In the genomic region with DNA sequence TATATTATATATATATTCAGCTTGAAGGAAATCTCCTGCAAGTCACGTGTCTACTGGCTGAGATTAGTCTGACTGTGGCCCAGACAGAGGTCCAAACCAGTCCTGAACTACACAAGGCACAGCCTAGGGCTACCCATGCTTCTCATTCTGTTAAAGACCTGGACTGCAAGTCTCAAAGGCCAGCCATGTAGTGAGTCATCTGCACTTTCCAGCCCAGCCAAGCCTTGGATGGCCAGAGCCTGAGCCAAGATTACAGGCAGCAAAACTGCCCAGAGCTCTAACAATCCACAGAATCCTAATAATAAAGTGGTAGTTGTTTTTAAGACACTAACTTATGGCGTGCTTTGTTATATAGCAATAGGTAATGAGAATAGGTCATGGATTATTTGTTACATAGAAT, we compare ENCODE assay signal across 11 cellular contexts.
A peak's percentile ranks its signal among the peaks of the same experiment; 100 is the strongest.
DNase-seq lines count a peak whose midpoint lies in the region; ATAC-seq, FAIRE-seq and TF ChIP-seq lines count a peak whose summit lies in the region.
"Had no signal": no experiment of that assay in that cellular context is flagged by ENCODE, and none has a peak within 500 bp of the region (broad histone marks: within the 10 kb centered on the region; RNA-seq: fewer than 3 reads in every experiment).

No MANE protein-coding gene starts in this region.

- H3K27me3 ChIP-seq in psoas muscle (ENCODE audit: insufficient read depth in 3 of 3, low read length in 2 of 3), result no peaks in the 10 kb centered on the region

- no peak for TF ChIP-seq CTCF in astrocyte of the cerebellum (IDR thresholded peaks at IDR 0.05; ENCODE audit: low read depth, low read length, missing control alignments)
- TF ChIP-seq CTCF in psoas muscle (IDR thresholded peaks at IDR 0.05), result no peak

- FAIRE-seq in GM12892 (lab: Jason Lieb, UNC), result no peak

- ATAC-seq in left ventricle myocardium superior (peak; percentile 92), psoas muscle (peak; percentile 83 to 96 (median 92)), GM19397 (IDR thresholded peaks at IDR 0.05; ENCODE audit: unreplicated experiment) (no peak), GM18505 (IDR thresholded peaks at IDR 0.05; ENCODE audit: unreplicated experiment) (no peak)

- WGBS in psoas muscle, 3 donors, result 29 to 46% (median 36%) methylated on average over 2 of the region's 2 CpGs

- H3K36me3 ChIP-seq in psoas muscle (ENCODE audit: insufficient read depth in 1 of 2, low read depth in 1 of 2), result no peaks in the 10 kb centered on the region

- no peak overlapping the region for H3K27ac ChIP-seq in psoas muscle
- H3K27ac ChIP-seq: parathyroid adenoma had no signal

- in situ Hi-C loops in G401 (cut with HindIII; ENCODE audit: low sequenced_read_pairs), result no loop called here
- in situ Hi-C loops in astrocyte of the cerebellum (cut with HindIII; ENCODE audit: low sequenced_read_pairs), result no loop called here

- no peaks in the 10 kb centered on the region for H3K9me3 ChIP-seq in psoas muscle

- H3K4me1 ChIP-seq in psoas muscle, result no peaks in the 10 kb centered on the region
- H3K4me1 ChIP-seq: parathyroid adenoma had no signal

- intact Hi-C loops in left ventricle myocardium superior (cut with micrococcal nuclease) (loop anchor here (10.0 kb wide), 1 partner anchor 956 kb away; no protein-coding TSS in a partner anchor), psoas muscle (cut with DNase I) (loop anchor here (1.0 to 10.0 kb wide), 6 partner anchors 48 to 953 kb away; a partner anchor contains a TSS)

- no peak for TF ChIP-seq POLR2A in GM12892 (IDR thresholded peaks at IDR 0.05; ENCODE audit: low read depth, low read length)
- TF ChIP-seq POLR2A in GM18505 (IDR thresholded peaks at IDR 0.05; ENCODE audit: borderline replicate concordance, extremely low read depth, insufficient read depth, insufficient read length), result no peak

- no peak overlapping the region for H3K4me3 ChIP-seq in astrocyte of the cerebellum (ENCODE audit: low read depth, low read length)
- H3K4me3 ChIP-seq in psoas muscle, result no peak overlapping the region

- peak; percentile 20 for DNase-seq in G401 (ENCODE audit: low spot score)
- DNase-seq in astrocyte of the cerebellum (ENCODE audit: low read depth), result peak; percentile 68
- peak; percentile 56 for DNase-seq in left ventricle myocardium superior
- peak; percentile 54 to 69 for DNase-seq in psoas muscle
- DNase-seq in GM12892 (ENCODE audit: insufficient read length), result no peak
- DNase-seq in NK-92 treated with Interleukin-12 subunit alpha and Interleukin-12 subunit beta, amount 100 ng/mL, for 24 hours (lab: John Stamatoyannopoulos, UW), result no peak
- DNase-seq: activated gamma-delta T cell; CD4-positive, CD25-positive, alpha-beta regulatory T cell had no signal

Comparison
In these comparisons a context has a peak if more than half of its experiments do, and no peak if none do; other contexts are left out.
1. DNase-seq: peak in G401 (single experiment), astrocyte of the cerebellum (single experiment), left ventricle myocardium superior (single experiment) and psoas muscle (2 of 2); none in GM12892 (single experiment) and NK-92 treated with Interleukin-12 subunit alpha and Interleukin-12 subunit beta, amount 100 ng/mL, for 24 hours (single experiment).
2. ATAC-seq: peak in left ventricle myocardium superior (single experiment) and psoas muscle (4 of 4); none in GM19397 (single experiment) and GM18505 (single experiment).